12 cellular contexts compared by ENCODE assay signal in the genomic region with DNA sequence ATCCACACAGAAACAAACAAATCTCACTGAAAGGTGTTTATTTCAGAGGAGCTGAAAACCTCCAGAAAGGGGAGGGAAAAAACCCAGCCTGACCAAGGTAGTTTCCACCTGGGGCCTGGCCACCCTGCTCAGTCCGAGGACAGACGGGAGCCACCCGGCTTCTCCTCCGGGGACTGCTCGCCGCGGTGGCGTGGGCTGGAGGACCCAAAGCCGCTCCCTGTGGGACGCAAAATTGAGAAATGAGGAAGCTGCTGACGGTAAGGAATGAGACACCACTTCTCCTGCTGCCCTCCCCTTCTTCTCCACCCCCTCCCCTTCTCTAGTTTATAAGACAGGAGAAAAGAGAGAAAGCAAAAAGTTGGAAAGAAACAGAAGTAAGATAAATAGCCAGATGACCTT. TPM values are rescaled to one million over a fixed set of nuclear protein-coding genes. Genes with fewer than 3 reads are reported as not detected.
DNase-seq lines count a peak whose midpoint lies in the region; ATAC-seq and TF ChIP-seq lines count a peak whose summit lies in the region.
"Had no signal": no experiment of that assay in that cellular context is flagged by ENCODE, and none has a peak within 500 bp of the region (broad histone marks: within the 10 kb centered on the region; RNA-seq: fewer than 3 reads in every experiment).

No MANE protein-coding gene starts in this region.

- no peak overlapping the region for H2BK5ac ChIP-seq in mesenchymal stem cell (ENCODE audit: low read depth, low read length, poor library complexity, severe bottlenecking)

- peak overlapping the region; percentile 0 for H3K9ac ChIP-seq in mesenchymal stem cell (ENCODE audit: low read length)

- ATAC-seq in GM21737 (IDR thresholded peaks at IDR 0.05; ENCODE audit: unreplicated experiment) (no peak), GM21529 (IDR thresholded peaks at IDR 0.05; ENCODE audit: unreplicated experiment) (no peak)

- no peaks in the 10 kb centered on the region for H3K36me3 ChIP-seq in ACC112 (ENCODE audit: insufficient read depth, low read length)
- H3K36me3 ChIP-seq in mesenchymal stem cell (ENCODE audit: control insufficient read depth in 1 of 2, insufficient read depth in 2 of 2, low read depth in 1 of 2, low read length in 2 of 2): no peaks in the 10 kb centered on the region
- H3K36me3 ChIP-seq in uterus: no peaks in the 10 kb centered on the region

- no peak overlapping the region for H3K4me3 Mint-ChIP-seq in activated naive CD8-positive, alpha-beta T cell treated with anti-CD3 and anti-CD28 coated beads for 36 hours

- no peaks in the 10 kb centered on the region for H3K79me1 ChIP-seq in mesenchymal stem cell (replicated peaks; ENCODE audit: low read length, poor library complexity, severe bottlenecking)

- H2AFZ ChIP-seq in ACC112 (ENCODE audit: low read length, unreplicated experiment): peak overlapping the region; percentile 77
- H2AFZ ChIP-seq in mesenchymal stem cell (ENCODE audit: low read depth, low read length): no peak overlapping the region

- no peak overlapping the region for H3K23ac ChIP-seq in mesenchymal stem cell (ENCODE audit: low read length in 2 of 2)

- no peak overlapping the region for H2AK5ac ChIP-seq in mesenchymal stem cell (ENCODE audit: low read length, severe bottlenecking)

- H3K9me3 Mint-ChIP-seq in activated naive CD8-positive, alpha-beta T cell treated with anti-CD3 and anti-CD28 coated beads for 36 hours: no peaks in the 10 kb centered on the region

- H3K18ac ChIP-seq in mesenchymal stem cell (ENCODE audit: low read depth in 1 of 2, low read length in 2 of 2): no peak overlapping the region

- H3K79me2 ChIP-seq in ACC112 (ENCODE audit: control insufficient read depth, insufficient read depth, low read length, unreplicated experiment): no peaks in the 10 kb centered on the region

- H3K4me3 ChIP-seq in ACC112 (ENCODE audit: low read depth, low read length): peak overlapping the region; percentile 69; the same call in 1 of the 2 replicates
- no peak overlapping the region for H3K4me3 ChIP-seq in HL-60 (replicated peaks; ENCODE audit: insufficient read depth, low read length)
- H3K4me3 ChIP-seq in mesenchymal stem cell (ENCODE audit: insufficient read depth in 1 of 2, low read depth in 1 of 2, low read length in 2 of 2): peak overlapping the region in 1 of 2 experiments; percentile 45
- no peak overlapping the region for H3K4me3 ChIP-seq in uterus

- H4K91ac ChIP-seq in mesenchymal stem cell (ENCODE audit: low read length): no peak overlapping the region

- no peak overlapping the region for H3K4ac ChIP-seq in mesenchymal stem cell (ENCODE audit: low read depth in 1 of 2, low read length in 2 of 2)

- H3K14ac ChIP-seq in mesenchymal stem cell (ENCODE audit: low read length in 2 of 2): no peak overlapping the region

- H3K27ac ChIP-seq in ACC112 (ENCODE audit: low read depth, low read length) (no peak overlapping the region), HL-60 (replicated peaks) (peak overlapping the region; percentile 30), mesenchymal stem cell (ENCODE audit: low read length, poor library complexity, severe bottlenecking) (no peak overlapping the region), uterus (no peak overlapping the region)

- intact Hi-C loops in uterus (cut with DNase I; ENCODE audit: low total_unique reads): no loop called here

- peak overlapping the region; percentile 79 for H3K27ac Mint-ChIP-seq in activated naive CD8-positive, alpha-beta T cell treated with anti-CD3 and anti-CD28 coated beads for 36 hours

- no peaks in the 10 kb centered on the region for H3K27me3 Mint-ChIP-seq in activated naive CD8-positive, alpha-beta T cell treated with anti-CD3 and anti-CD28 coated beads for 36 hours

- no peak overlapping the region for H3K4me2 ChIP-seq in mesenchymal stem cell (ENCODE audit: low read length, poor library complexity, severe bottlenecking)

- H3K4me1 ChIP-seq in ACC112 (ENCODE audit: control insufficient read depth, insufficient read depth, low read length, unreplicated experiment): peaks cover 9% of the 10 kb centered on the region
- H3K4me1 ChIP-seq in mesenchymal stem cell (ENCODE audit: control insufficient read depth, insufficient read depth, low read depth, low read length): peaks cover 12% of the 10 kb centered on the region
- H3K4me1 ChIP-seq in uterus: no peaks in the 10 kb centered on the region

- H3K27me3 ChIP-seq in ACC112 (ENCODE audit: insufficient read depth, low read length) (peaks cover 4% of the 10 kb centered on the region; the same call in 1 of the 2 replicates), HL-60 (ENCODE audit: insufficient read depth, poor library complexity, severe bottlenecking) (no peaks in the 10 kb centered on the region), mesenchymal stem cell (ENCODE audit: control insufficient read depth in 1 of 2, insufficient read depth in 1 of 2, low read length in 2 of 2) (peaks cover 53 to 64% of the 10 kb centered on the region in 2 experiments), uterus (no peaks in the 10 kb centered on the region)

- TF ChIP-seq CTCF in HL-60 (IDR thresholded peaks at IDR 0.05; ENCODE audit: insufficient read depth, low read length) (no peak), uterus (IDR thresholded peaks at IDR 0.05) (no peak)

- H4K8ac ChIP-seq in mesenchymal stem cell (ENCODE audit: low read length): no peak overlapping the region

- TF ChIP-seq POLR2A in uterus (IDR thresholded peaks at IDR 0.05): no peak

- H2BK12ac ChIP-seq in mesenchymal stem cell (ENCODE audit: low read length in 2 of 2): no peak overlapping the region

- DNase-seq in HL-60 (ENCODE audit: low read depth in 1 of 2, low spot score in 1 of 2): peak in 1 of 2 experiments; percentile 81
- no peak for DNase-seq in activated naive CD8-positive, alpha-beta T cell treated with anti-CD3 and anti-CD28 coated beads for 36 hours
- no peak for DNase-seq in mesenchymal stem cell
- DNase-seq in uterus: no peak
- no peak for DNase-seq in stimulated activated CD4-positive, alpha-beta T cell treated with anti-CD3 and anti-CD28 coated beads, Interleukin-2, amount 100 ng/mL, for 24 hours
- DNase-seq: mammary epithelial cell; NCI-H2081 treated with DMSO at 0.1 percent for 48 hours; SHP77 treated with DMSO at 0.1 percent for 48 hours; stimulated activated CD4-positive, alpha-beta T cell treated with anti-CD3 and anti-CD28 coated beads, Interleukin-12 subunit alpha, Interleukin-12 subunit beta, amount 100 ng/mL, for 4 hours had no signal

- H2BK120ac ChIP-seq in mesenchymal stem cell (ENCODE audit: low read depth, low read length): no peak overlapping the region

- no peaks in the 10 kb centered on the region for H3K9me3 ChIP-seq in mesenchymal stem cell (ENCODE audit: control insufficient read depth, low read length)
- H3K9me3 ChIP-seq in uterus: no peaks in the 10 kb centered on the region

- peaks cover 44% of the 10 kb centered on the region for H3K4me1 Mint-ChIP-seq in activated naive CD8-positive, alpha-beta T cell treated with anti-CD3 and anti-CD28 coated beads for 36 hours

- 50% methylated on average over 2 of the region's 11 CpGs for WGBS in mesenchymal stem cell

- peaks cover 35% of the 10 kb centered on the region for H3K36me3 Mint-ChIP-seq in activated naive CD8-positive, alpha-beta T cell treated with anti-CD3 and anti-CD28 coated beads for 36 hours

- no peak overlapping the region for H2BK15ac ChIP-seq in mesenchymal stem cell (ENCODE audit: low read depth, poor library complexity, severe bottlenecking)

RNA-seq across cellular contexts. Expression of gene ITGB2, which starts 12.7 kb away (rescaled TPM):
- total RNA-seq in activated naive CD8-positive, alpha-beta T cell treated with anti-CD3 and anti-CD28 coated beads for 36 hours: 100 to 1,000 TPM; 223 to 234 TPM
- polyA plus RNA-seq in mesenchymal stem cell (2013, experiment 1 of 2): 0.40 TPM
- 0.14 TPM for polyA plus RNA-seq in mesenchymal stem cell (2013, experiment 2 of 2)
- total RNA-seq in uterus: 10 to 100 TPM; 20.2 to 46.8 (median 21.0) TPM

RNA-seq across cellular contexts. Expression of gene SLX9, which starts 31.9 kb away (rescaled TPM):
- 10 to 100 TPM; 85.9 to 93.6 TPM for total RNA-seq in activated naive CD8-positive, alpha-beta T cell treated with anti-CD3 and anti-CD28 coated beads for 36 hours
- polyA plus RNA-seq in mesenchymal stem cell (2013, experiment 1 of 2): 14.7 TPM
- 15.1 TPM for polyA plus RNA-seq in mesenchymal stem cell (2013, experiment 2 of 2)
- total RNA-seq in uterus: 10 to 100 TPM in 2 of 4 donors, 1 to 10 TPM in 1, not detected in 1; 8.6 to 24.3 (median 10.5) TPM

RNA-seq across cellular contexts. Expression of gene PTTG1IP, which starts 34.5 kb away (rescaled TPM):
- 10 to 100 TPM; 40.3 to 44.7 TPM for total RNA-seq in activated naive CD8-positive, alpha-beta T cell treated with anti-CD3 and anti-CD28 coated beads for 36 hours
- 262 TPM for polyA plus RNA-seq in mesenchymal stem cell (2013, experiment 1 of 2)
- 266 TPM for polyA plus RNA-seq in mesenchymal stem cell (2013, experiment 2 of 2)
- 100 to 1,000 TPM; 108 to 202 (median 146) TPM for total RNA-seq in uterus

Comparison
In these comparisons a context has a peak if more than half of its experiments do, and no peak if none do; other contexts are left out.
1. RNA of gene ITGB2, which starts 12.7 kb away (total RNA-seq): 223 to 234 TPM in activated naive CD8-positive, alpha-beta T cell treated with anti-CD3 and anti-CD28 coated beads for 36 hours; 20.2 to 46.8 TPM in uterus; every median in the first group is over 4 times any median in the second.